28 cellular contexts compared by ENCODE assay signal in the genomic region with DNA sequence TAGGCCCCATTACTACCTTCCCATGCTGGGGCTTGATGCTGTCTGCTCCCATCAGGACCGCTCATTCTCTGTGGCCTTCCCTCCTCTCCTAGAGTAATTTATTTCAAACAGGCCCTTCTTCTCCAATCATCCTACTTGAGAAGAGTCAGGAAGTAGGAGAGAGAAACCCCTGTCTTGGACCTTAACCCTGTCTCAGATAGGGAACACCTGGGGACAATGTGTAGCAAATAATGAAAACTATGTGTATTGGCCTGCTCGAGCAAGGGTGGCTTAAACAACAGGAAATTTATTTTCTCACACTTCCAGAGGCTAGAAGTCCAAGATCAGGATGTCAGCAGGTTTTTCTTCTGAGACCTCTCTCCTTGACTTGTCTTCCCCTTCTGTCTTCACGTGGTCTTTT.
"Had no signal": no experiment of that assay in that cellular context is flagged by ENCODE, and none has a peak within 500 bp of the region (broad histone marks: within the 10 kb centered on the region; RNA-seq: fewer than 3 reads in every experiment).

No MANE protein-coding gene starts in this region.

- H3K36me3 ChIP-seq: neural progenitor cell, ovary, right lobe of liver, sigmoid colon, spleen, suprapubic skin, tibial artery, transverse colon, upper lobe of right lung, uterus had no signal

- H3K4me3 ChIP-seq: neural progenitor cell, ovary, psoas muscle, right lobe of liver, sigmoid colon, smooth muscle cell, spleen, suprapubic skin, testis, tibial artery, transverse colon, upper lobe of right lung, uterus had no signal

- DNase-seq: natural killer cell; occipital lobe; ovary; posterior cingulate gyrus; psoas muscle; right cardiac atrium; right lobe of liver; sigmoid colon; spleen; stimulated activated CD4-positive, alpha-beta T cell treated with anti-CD3 and anti-CD28 coated beads, Interleukin-12 subunit alpha, Interleukin-12 subunit beta, amount 100 ng/mL, for 4 hours; stimulated activated CD4-positive, alpha-beta T cell treated with anti-CD3 and anti-CD28 coated beads, Interleukin-1b, Interleukin-23, amount 100 ng/mL, for 48 hours; stimulated activated CD4-positive, alpha-beta T cell treated with anti-CD3 and anti-CD28 coated beads, Interleukin-4, amount 100 ng/mL, for 1 hour; stimulated activated CD4-positive, alpha-beta T cell treated with anti-CD3 and anti-CD28 coated beads, Interleukin-4, amount 100 ng/mL, for 4 hours; stimulated activated CD8-positive, alpha-beta memory T cell treated with anti-CD3 and anti-CD28 coated beads, Interleukin-4, amount 100 ng/mL, for 48 hours; stimulated activated naive CD4-positive, alpha-beta T cell; stimulated activated naive CD8-positive, alpha-beta T cell treated with anti-CD3 and anti-CD28 coated beads, Interleukin-15, amount 100 ng/mL, for 72 hours; stimulated activated naive CD8-positive, alpha-beta T cell treated with anti-CD3 and anti-CD28 coated beads, Interleukin-15, Interleukin-2, amounts not matched to agents 100 U/mL and 50 U/mL, for 24 hours; substantia nigra; testis; tibial artery; transverse colon; upper lobe of right lung; uterus had no signal

- H3K4me1 ChIP-seq: neural progenitor cell, parathyroid adenoma, psoas muscle, right lobe of liver, sigmoid colon, spleen, suprapubic skin, testis, upper lobe of right lung, uterus had no signal

- ATAC-seq: natural killer cell; psoas muscle; right cardiac atrium; right lobe of liver; stimulated activated memory B cell treated with anti-CD40 and anti-IgM and Interleukin-4, amounts not matched to agents 10 μg/mL and 1 μg/mL and 100 μg/mL, for 72 hours; stimulated activated naive CD8-positive, alpha-beta T cell treated with anti-CD3 and anti-CD28 coated beads, Interleukin-15, amount 100 ng/mL, for 72 hours; stimulated activated naive CD8-positive, alpha-beta T cell treated with anti-CD3 and anti-CD28 coated beads, Interleukin-15, Interleukin-2, amounts not matched to agents 100 U/mL and 50 U/mL, for 24 hours; upper lobe of right lung had no signal

- H3K9me3 ChIP-seq: ovary, psoas muscle, right lobe of liver, sigmoid colon, spleen, suprapubic skin, testis, tibial artery, transverse colon, upper lobe of right lung, uterus had no signal
